ENCODE assay signal across 16 cellular contexts in the genomic region with DNA sequence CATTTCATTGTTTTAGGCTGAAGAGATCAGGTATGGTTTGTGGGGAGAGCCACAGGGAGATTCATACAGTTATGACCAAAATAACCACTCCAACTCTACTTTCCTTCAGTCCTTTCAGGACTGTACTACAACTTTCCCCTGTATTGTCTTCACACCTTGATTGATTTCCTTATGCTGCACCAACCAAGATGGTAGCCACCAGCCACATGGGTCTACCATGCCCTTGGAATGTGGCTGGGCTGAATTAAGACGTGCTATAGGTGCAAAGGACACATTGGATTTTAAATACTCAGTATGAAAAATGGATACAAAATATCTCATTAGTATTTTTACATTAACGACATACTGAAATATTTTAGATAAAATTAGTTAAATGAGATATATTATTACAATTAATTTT. TPM values are rescaled to one million over a fixed set of nuclear protein-coding genes. Genes with fewer than 3 reads are reported as not detected.
DNase-seq lines count a peak whose midpoint lies in the region; ATAC-seq and TF ChIP-seq lines count a peak whose summit lies in the region.
"Had no signal": no experiment of that assay in that cellular context is flagged by ENCODE, and none has a peak within 500 bp of the region (broad histone marks: within the 10 kb centered on the region; RNA-seq: fewer than 3 reads in every experiment).

No MANE protein-coding gene starts in this region.

- H3K27me3 ChIP-seq in CD4-positive, alpha-beta T cell (ENCODE audit: control insufficient read depth, insufficient read depth, low read length) = no peaks in the 10 kb centered on the region
- no peaks in the 10 kb centered on the region for H3K27me3 ChIP-seq in Caco-2 (replicated peaks; ENCODE audit: control insufficient read depth, insufficient read depth, low read length)

- H3K9me3 ChIP-seq in CD4-positive, alpha-beta T cell (ENCODE audit: control insufficient read depth, low read length) = no peaks in the 10 kb centered on the region
- H3K9me3 ChIP-seq in Caco-2 (no peaks in the 10 kb centered on the region), T-helper 17 cell (ENCODE audit: control insufficient read depth, low read length, poor library complexity, severe bottlenecking) (no peaks in the 10 kb centered on the region)

- H3K36me3 ChIP-seq in Caco-2 (ENCODE audit: control insufficient read depth, insufficient read depth, low read length) = no peaks in the 10 kb centered on the region

- CTCF ChIA-PET in CD4-positive, alpha-beta T cell (lab: Charles Lee) = no interaction called here
- CTCF ChIA-PET in Caco-2 (lab: Charles Lee) = interaction anchor here (0.8 to 1.5 kb wide), 3 partner anchors 12 to 199 kb away, joined by 4 to 8 read pairs (median 6); a partner anchor contains a TSS

- peaks cover 93% of the 10 kb centered on the region for H3K4me1 Mint-ChIP-seq in CD4-positive, alpha-beta T cell (ENCODE audit: low read depth)
- peaks cover 38% of the 10 kb centered on the region for H3K4me1 Mint-ChIP-seq in Caco-2 (ENCODE audit: low read depth, unreplicated experiment)
- H3K4me1 Mint-ChIP-seq in T-helper 17 cell = peaks cover 56% of the 10 kb centered on the region
- peaks cover 84% of the 10 kb centered on the region for H3K4me1 Mint-ChIP-seq in activated T-cell treated with anti-CD3 and anti-CD28 coated beads, Interleukin-2, amount 50 U/mL, for 4 hours (ENCODE audit: low read depth)
- H3K4me1 Mint-ChIP-seq in stimulated activated effector memory CD8-positive, alpha-beta T cell treated with anti-CD3 and anti-CD28 coated beads, Interleukin-12 subunit alpha, Interleukin-12 subunit beta, amount 100 ng/mL, for 72 hours = peaks cover 87% of the 10 kb centered on the region

- H3K27me3 Mint-ChIP-seq in CD4-positive, alpha-beta T cell = no peaks in the 10 kb centered on the region
- no peaks in the 10 kb centered on the region for H3K27me3 Mint-ChIP-seq in Caco-2 (ENCODE audit: insufficient read depth, unreplicated experiment)
- H3K27me3 Mint-ChIP-seq in T-helper 17 cell = no peaks in the 10 kb centered on the region
- H3K27me3 Mint-ChIP-seq in activated T-cell treated with anti-CD3 and anti-CD28 coated beads, Interleukin-2, amount 50 U/mL, for 4 hours (ENCODE audit: low read depth) = no peaks in the 10 kb centered on the region

- H3K4me1 ChIP-seq in Caco-2 = peaks cover 32% of the 10 kb centered on the region

- POLR2A ChIA-PET in CD4-positive, alpha-beta T cell (lab: Charles Lee) = interaction anchor here (1.0 to 1.5 kb wide), 2 partner anchors 10 to 11 kb away, joined by 3 to 7 read pairs; a partner anchor contains a TSS
- POLR2A ChIA-PET in Caco-2 (lab: Charles Lee) = interaction anchor here (1.3 kb wide), 1 partner anchor 12 kb away, joined by 18 read pairs; a partner anchor contains a TSS

- H3K9me3 Mint-ChIP-seq in CD4-positive, alpha-beta T cell = no peaks in the 10 kb centered on the region
- no peaks in the 10 kb centered on the region for H3K9me3 Mint-ChIP-seq in Caco-2 (ENCODE audit: unreplicated experiment)
- H3K9me3 Mint-ChIP-seq in activated T-cell treated with anti-CD3 and anti-CD28 coated beads, Interleukin-2, amount 50 U/mL, for 4 hours = no peaks in the 10 kb centered on the region
- no peaks in the 10 kb centered on the region for H3K9me3 Mint-ChIP-seq in stimulated activated effector memory CD8-positive, alpha-beta T cell treated with anti-CD3 and anti-CD28 coated beads, Interleukin-12 subunit alpha, Interleukin-12 subunit beta, amount 100 ng/mL, for 72 hours

- DNase-seq in CD4-positive, alpha-beta T cell = no peak
- DNase-seq in Caco-2 = no peak
- no peak for DNase-seq in T-helper 17 cell
- DNase-seq in left lobe of liver (ENCODE audit: low spot score) = no peak
- no peak for DNase-seq in activated T-cell treated with anti-CD3 and anti-CD28 coated beads, Interleukin-2, amount 50 U/mL, for 4 hours
- DNase-seq in T-helper 1 cell = no peak
- no peak for DNase-seq in stimulated activated effector memory CD8-positive, alpha-beta T cell treated with anti-CD3 and anti-CD28 coated beads, Interleukin-12 subunit alpha, Interleukin-12 subunit beta, amount 100 ng/mL, for 72 hours (ENCODE audit: low spot score in 2 of 2)
- DNase-seq: C1 segment of cervical spinal cord, DMS153, GDM1, GM23248, HCEC 1CT, NCI-H187 treated with DMSO at 0.1 percent for 48 hours, NCI-H226, NCI-H524 treated with DMSO at 0.1 percent for 48 hours had no signal

- no peak for TF ChIP-seq CTCF in CD4-positive, alpha-beta T cell (IDR thresholded peaks at IDR 0.05)
- TF ChIP-seq CTCF in Caco-2 (IDR thresholded peaks at IDR 0.05; ENCODE audit: insufficient read depth in 1 of 2, low read depth in 1 of 2, low read length in 1 of 2, severe bottlenecking in 1 of 2, unreplicated experiment in 1 of 2) = no peak

- no peak for ATAC-seq in CD4-positive, alpha-beta T cell (ENCODE audit: poor library complexity)
- no peak for ATAC-seq in T-helper 17 cell
- ATAC-seq in left lobe of liver = peak; percentile 27
- no peak for ATAC-seq in activated T-cell treated with anti-CD3 and anti-CD28 coated beads, Interleukin-2, amount 50 U/mL, for 4 hours
- ATAC-seq in GM21447 (IDR thresholded peaks at IDR 0.05; ENCODE audit: unreplicated experiment) = no peak
- no peak for ATAC-seq in stimulated activated effector memory CD8-positive, alpha-beta T cell treated with anti-CD3 and anti-CD28 coated beads, Interleukin-12 subunit alpha, Interleukin-12 subunit beta, amount 100 ng/mL, for 72 hours

- peak overlapping the region; percentile 73 for H3K27ac Mint-ChIP-seq in CD4-positive, alpha-beta T cell
- peak overlapping the region; percentile 57 for H3K27ac Mint-ChIP-seq in Caco-2 (ENCODE audit: unreplicated experiment)
- peak overlapping the region; percentile 91 for H3K27ac Mint-ChIP-seq in T-helper 17 cell
- H3K27ac Mint-ChIP-seq in stimulated activated effector memory CD8-positive, alpha-beta T cell treated with anti-CD3 and anti-CD28 coated beads, Interleukin-12 subunit alpha, Interleukin-12 subunit beta, amount 100 ng/mL, for 72 hours = no peak overlapping the region

- no TSS peak for BruUV-seq in Caco-2 (replicated peaks; lab: Mats Ljungman, UMichigan)

- intact Hi-C loops in CD4-positive, alpha-beta T cell (cut with DNase I, micrococcal nuclease) = no loop called here
- intact Hi-C loops in Caco-2 (cut with micrococcal nuclease; ENCODE audit: unreplicated experiment) = loop anchor here (2.0 kb wide), 1 partner anchor 174 kb away; no protein-coding TSS in a partner anchor

- no peak overlapping the region for H3K4me3 ChIP-seq in Caco-2 (ENCODE audit: low read depth, low read length)
- H3K4me3 ChIP-seq: GM23248 had no signal

- H3K4me3 Mint-ChIP-seq in CD4-positive, alpha-beta T cell = no peak overlapping the region
- H3K4me3 Mint-ChIP-seq in Caco-2 (ENCODE audit: unreplicated experiment) = peak overlapping the region; percentile 17
- no peak overlapping the region for H3K4me3 Mint-ChIP-seq in T-helper 17 cell
- no peak overlapping the region for H3K4me3 Mint-ChIP-seq in activated T-cell treated with anti-CD3 and anti-CD28 coated beads, Interleukin-2, amount 50 U/mL, for 4 hours
- no peak overlapping the region for H3K4me3 Mint-ChIP-seq in stimulated activated effector memory CD8-positive, alpha-beta T cell treated with anti-CD3 and anti-CD28 coated beads, Interleukin-12 subunit alpha, Interleukin-12 subunit beta, amount 100 ng/mL, for 72 hours

- H3K27ac ChIP-seq in CD4-positive, alpha-beta T cell (ENCODE audit: low read depth, low read length) = no peak overlapping the region
- H3K27ac ChIP-seq: GM23248 had no signal

- H3K36me3 Mint-ChIP-seq in CD4-positive, alpha-beta T cell (ENCODE audit: low read depth) = peaks cover 28% of the 10 kb centered on the region
- H3K36me3 Mint-ChIP-seq in Caco-2 (ENCODE audit: insufficient read depth, unreplicated experiment) (peaks cover under 1% of the 10 kb centered on the region), T-helper 17 cell (ENCODE audit: low read depth) (peaks cover 3% of the 10 kb centered on the region)
- H3K36me3 Mint-ChIP-seq in activated T-cell treated with anti-CD3 and anti-CD28 coated beads, Interleukin-2, amount 50 U/mL, for 4 hours (ENCODE audit: insufficient read depth) = peaks cover 18% of the 10 kb centered on the region
- H3K36me3 Mint-ChIP-seq in stimulated activated effector memory CD8-positive, alpha-beta T cell treated with anti-CD3 and anti-CD28 coated beads, Interleukin-12 subunit alpha, Interleukin-12 subunit beta, amount 100 ng/mL, for 72 hours = peaks cover 32% of the 10 kb centered on the region

RNA-seq across cellular contexts. Expression of a gene that starts 11.2 kb away (rescaled TPM):
- total RNA-seq in CD4-positive, alpha-beta T cell = 10 to 100 TPM; 11.4 to 14.9 TPM
- total RNA-seq in Caco-2 (2022) = 9.2 and 11.5 TPM in 2 replicates
- 10 to 100 TPM; 33.5 to 37.2 TPM for total RNA-seq in T-helper 17 cell
- 30.5 TPM for total RNA-seq in left lobe of liver
- total RNA-seq in activated T-cell treated with anti-CD3 and anti-CD28 coated beads, Interleukin-2, amount 50 U/mL, for 4 hours = 10 to 100 TPM; 29.3 to 37.4 (median 32.8) TPM
